In the genomic region with DNA sequence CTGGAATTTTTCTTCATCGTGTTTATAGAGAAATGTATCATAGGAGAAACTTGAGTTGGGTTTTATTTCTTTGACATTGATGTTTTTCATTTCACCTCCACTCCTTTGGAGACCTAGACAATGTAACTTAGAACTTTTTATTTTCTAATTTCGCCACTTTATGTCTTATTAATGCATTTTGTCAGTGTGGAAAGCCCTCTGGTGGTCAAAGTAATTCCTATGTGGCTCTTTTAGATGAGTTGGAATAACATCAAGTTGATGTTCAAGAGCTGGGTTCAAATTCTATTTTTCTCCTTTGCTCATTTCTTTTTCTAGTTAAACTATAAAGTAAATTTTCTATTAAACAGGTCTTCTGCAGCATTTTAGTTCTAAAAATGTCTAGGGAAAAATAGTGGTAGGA, we compare ENCODE assay signal across 8 cellular contexts.
A peak's percentile ranks its signal among the peaks of the same experiment; 100 is the strongest.
DNase-seq lines count a peak whose midpoint lies in the region; ATAC-seq and TF ChIP-seq lines count a peak whose summit lies in the region.

No MANE protein-coding gene starts in this region.

- H3K27me3 ChIP-seq in Peyer's patch (no peaks in the 10 kb centered on the region), gastrocnemius medialis (no peaks in the 10 kb centered on the region), SJCRH30 (no peaks in the 10 kb centered on the region)

- intact Hi-C loops in gastrocnemius medialis (cut with DNase I; ENCODE audit: low total_unique reads), result no loop called here

- peak; percentile 2 for DNase-seq in GM04503 (ENCODE audit: low read depth)
- no peak for DNase-seq in Peyer's patch
- DNase-seq in fibroblast of peridontal ligament (ENCODE audit: extremely low read depth), result peak; percentile 49
- no peak for DNase-seq in gastrocnemius medialis
- no peak for DNase-seq in activated gamma-delta T cell treated with Interleukin-2 at 50 U/mL for 16 hours
- no peak for DNase-seq in DMS153 treated with DMSO at 0.1 percent for 48 hours (lab: John Stamatoyannopoulos, UW; ENCODE audit: unreplicated experiment)
- DNase-seq in SJCRH30, result no peak

- H3K27ac ChIP-seq in Peyer's patch (no peak overlapping the region), gastrocnemius medialis (no peak overlapping the region), SJCRH30 (no peak overlapping the region)

- H3K4me1 ChIP-seq in Peyer's patch (no peaks in the 10 kb centered on the region), gastrocnemius medialis (no peaks in the 10 kb centered on the region), SJCRH30 (no peaks in the 10 kb centered on the region)

- TF ChIP-seq CTCF in Peyer's patch (IDR thresholded peaks at IDR 0.05), result peak in 4 of 6 experiments; percentile 25 to 59 (median 55)
- peak in 3 of 5 experiments; percentile 7 to 42 (median 31) for TF ChIP-seq CTCF in gastrocnemius medialis (IDR thresholded peaks at IDR 0.05 in 4 of 5, conservative IDR thresholded peaks at IDR 0.05 in 1 of 5)

- H3K4me3 ChIP-seq in Peyer's patch (no peak overlapping the region), gastrocnemius medialis (no peak overlapping the region), SJCRH30 (no peak overlapping the region)

- in situ Hi-C loops in gastrocnemius medialis (cut with MboI; ENCODE audit: low sequenced_read_pairs in 4 of 4), result no loop called here

- no peak for TF ChIP-seq POLR2A in Peyer's patch (IDR thresholded peaks at IDR 0.05)
- no peak for TF ChIP-seq POLR2A in gastrocnemius medialis (IDR thresholded peaks at IDR 0.05)

- H3K9me3 ChIP-seq in Peyer's patch (no peaks in the 10 kb centered on the region), gastrocnemius medialis (no peaks in the 10 kb centered on the region), SJCRH30 (replicated peaks) (no peaks in the 10 kb centered on the region)

- H3K36me3 ChIP-seq in Peyer's patch (no peaks in the 10 kb centered on the region), gastrocnemius medialis (no peaks in the 10 kb centered on the region), SJCRH30 (no peaks in the 10 kb centered on the region)

- ATAC-seq in gastrocnemius medialis (no peak), GM18511 (IDR thresholded peaks at IDR 0.05; ENCODE audit: unreplicated experiment) (no peak)

Comparison
In these comparisons a context has a peak if more than half of its experiments do, and no peak if none do; other contexts are left out.
1. DNase-seq: peak in GM04503 (single experiment) and fibroblast of peridontal ligament (single experiment); none in Peyer's patch (0 of 3), gastrocnemius medialis (0 of 2), activated gamma-delta T cell treated with Interleukin-2 at 50 U/mL for 16 hours (single experiment), DMS153 treated with DMSO at 0.1 percent for 48 hours (single experiment) and SJCRH30 (0 of 2).